In the genomic region with DNA sequence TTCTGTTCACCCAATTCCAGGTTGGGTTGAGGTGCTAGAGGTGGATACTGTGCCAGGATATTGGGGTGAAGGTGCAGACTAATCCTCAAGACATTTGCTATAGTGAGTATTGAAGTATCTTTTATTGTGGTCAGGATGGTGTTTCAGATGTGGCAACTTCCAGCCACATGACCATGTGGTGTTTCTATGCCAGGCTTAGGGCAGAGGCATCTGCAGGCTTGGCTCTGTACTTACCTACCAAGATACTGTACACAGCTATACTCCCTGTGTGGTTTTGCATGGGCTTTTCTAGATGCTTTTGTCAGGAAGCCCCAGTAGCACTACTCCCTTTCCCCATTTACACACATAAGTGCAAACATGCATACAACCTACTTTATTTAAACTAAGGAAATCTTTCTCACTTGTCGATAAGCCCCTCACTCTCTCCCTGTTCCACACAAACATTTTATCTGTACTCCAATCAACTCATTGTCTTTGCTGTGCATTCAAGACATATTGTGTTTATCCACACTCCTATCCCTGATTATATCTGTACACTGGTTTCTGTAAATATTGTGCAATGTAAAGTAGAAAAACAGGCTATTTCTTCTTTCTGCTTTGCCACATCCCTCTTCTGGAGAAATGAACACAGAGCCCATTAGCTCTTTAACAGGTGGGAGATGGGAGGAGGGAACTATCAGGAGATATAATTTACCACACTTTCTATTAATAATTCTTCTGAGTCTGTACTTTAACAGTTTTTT, we compare ENCODE assay signal across 9 cellular contexts. TPM values are rescaled to one million over a fixed set of nuclear protein-coding genes. Genes with fewer than 3 reads are reported as not detected.
A peak's percentile ranks its signal among the peaks of the same experiment; 100 is the strongest.
DNase-seq lines count a peak whose midpoint lies in the region; ATAC-seq and TF ChIP-seq lines count a peak whose summit lies in the region.
"Had no signal": no experiment of that assay in that cellular context is flagged by ENCODE, and none has a peak within 500 bp of the region (broad histone marks: within the 10 kb centered on the region; RNA-seq: fewer than 3 reads in every experiment).

No MANE protein-coding gene starts in this region.

- H3K27ac ChIP-seq in mammary epithelial cell (ENCODE audit: insufficient read depth, low read depth, low read length), result no peak overlapping the region
- H3K27ac ChIP-seq in upper lobe of right lung, result no peak overlapping the region

- H3K4me2 ChIP-seq in mammary epithelial cell (ENCODE audit: insufficient read depth, low read depth, low read length), result peak overlapping the region; percentile 23

- 100% methylated on average over 1 of the region's 1 CpG for WGBS in mammary epithelial cell (ENCODE audit: low coverage, missing lambda C conversion rate)

- TF ChIP-seq CTCF in mammary epithelial cell (conservative IDR thresholded peaks at IDR 0.05 in 1 of 2, IDR thresholded peaks at IDR 0.05 in 1 of 2; ENCODE audit: extremely low read depth in 1 of 2, insufficient read depth in 1 of 2, low read depth in 1 of 2, low read length in 2 of 2) (no peak), upper lobe of right lung (IDR thresholded peaks at IDR 0.05) (no peak)

- peak; percentile 86 for ATAC-seq in GM18520 (IDR thresholded peaks at IDR 0.05; ENCODE audit: unreplicated experiment)
- ATAC-seq in HG02610 (IDR thresholded peaks at IDR 0.05; ENCODE audit: unreplicated experiment), result peak; percentile 81
- peak; percentile 91 for ATAC-seq in upper lobe of right lung

- no TSS peak for BruUV-seq in mammary epithelial cell (replicated peaks; lab: Mats Ljungman, UMichigan)

- H3K4me1 ChIP-seq in mammary epithelial cell (ENCODE audit: insufficient read depth, low read length) (peaks cover 11% of the 10 kb centered on the region), upper lobe of right lung (peaks cover 16% of the 10 kb centered on the region)

- H3K79me2 ChIP-seq in mammary epithelial cell (ENCODE audit: insufficient read depth, low read length), result peaks cover 32% of the 10 kb centered on the region

- intact Hi-C loops in mammary epithelial cell (cut with micrococcal nuclease) (no loop called here), upper lobe of right lung (cut with DNase I) (no loop called here)

- H3K36me3 ChIP-seq in mammary epithelial cell (ENCODE audit: insufficient read depth, low read length), result peaks cover 12% of the 10 kb centered on the region
- peaks cover 2% of the 10 kb centered on the region for H3K36me3 ChIP-seq in upper lobe of right lung

- no peak overlapping the region for H3K9ac ChIP-seq in mammary epithelial cell (ENCODE audit: insufficient read depth, low read length)

- CTCF ChIA-PET in mammary epithelial cell (lab: Charles Lee; ENCODE audit: low non-redundant PET), result no interaction called here

- H3K9me3 ChIP-seq in mammary epithelial cell (replicated peaks; ENCODE audit: insufficient read depth, low read length) (no peaks in the 10 kb centered on the region), upper lobe of right lung (no peaks in the 10 kb centered on the region)
- H3K9me3 ChIP-seq: heart right ventricle had no signal

- peaks cover 5% of the 10 kb centered on the region for H4K20me1 ChIP-seq in mammary epithelial cell (ENCODE audit: insufficient read depth, low read length)

- H3K4me3 ChIP-seq in mammary epithelial cell (replicated peaks in 1 of 3; ENCODE audit: insufficient read depth in 1 of 3, low read depth in 2 of 3, low read length in 3 of 3) (no peak overlapping the region), upper lobe of right lung (no peak overlapping the region)

- peak; percentile 47 to 77 for DNase-seq in NOMO-1 (lab: John Stamatoyannopoulos, UW; ENCODE audit: unreplicated experiment in 2 of 2)
- DNase-seq in mammary epithelial cell, result peak; percentile 73
- DNase-seq in upper lobe of right lung, result no peak
- no peak for DNase-seq in T1000 (lab: John Stamatoyannopoulos, UW)
- no peak for DNase-seq in COLO829 (ENCODE audit: low spot score)
- DNase-seq in LoVo (ENCODE audit: low spot score), result no peak
- DNase-seq: heart right ventricle had no signal

- H3K27me3 ChIP-seq in mammary epithelial cell (ENCODE audit: insufficient read depth, low read length) (no peaks in the 10 kb centered on the region), upper lobe of right lung (no peaks in the 10 kb centered on the region)
- H3K27me3 ChIP-seq: heart right ventricle had no signal

- dilution Hi-C loops in mammary epithelial cell (cut with HindIII; ENCODE audit: low sequenced_read_pairs), result no loop called here

- in situ Hi-C loops in mammary epithelial cell (cut with MboI; ENCODE audit: low sequenced_read_pairs in 2 of 2), result no loop called here

- no peak overlapping the region for H2AFZ ChIP-seq in mammary epithelial cell (ENCODE audit: low read depth, low read length)

RNA-seq across cellular contexts. Expression of gene ARL6IP6, which starts 12.3 kb away (rescaled TPM):
- total RNA-seq in mammary epithelial cell (10 to 100 TPM; 20.3 to 24.3 TPM), upper lobe of right lung (15.7 TPM)
- polyA plus RNA-seq in mammary epithelial cell, result 25.4 TPM
- 86.7 TPM for polyA minus RNA-seq in mammary epithelial cell

RNA-seq across cellular contexts. Expression of gene PRPF40A, which starts 13.5 kb away (rescaled TPM):
- total RNA-seq in mammary epithelial cell (100 to 1,000 TPM; 126 to 133 TPM), upper lobe of right lung (71.6 TPM)
- polyA plus RNA-seq in mammary epithelial cell, result 78.8 TPM
- polyA minus RNA-seq in mammary epithelial cell, result 91.4 TPM

Comparison
In these comparisons a context has a peak if more than half of its experiments do, and no peak if none do; other contexts are left out.
1. DNase-seq: peak in NOMO-1 (2 of 2) and mammary epithelial cell (single experiment); none in upper lobe of right lung (single experiment), T1000 (single experiment), COLO829 (single experiment) and LoVo (single experiment).
2. Peak in every context shown above with its lines, with median percentiles within 50 percentile points of each other: ATAC-seq.